8 cellular contexts compared by ENCODE assay signal in genomic region chr2:204545861-204546773, GRCh38. TPM values are rescaled to one million over a fixed set of nuclear protein-coding genes. Genes with fewer than 3 reads are reported as not detected.
A peak's percentile ranks its signal among the peaks of the same experiment; 100 is the strongest.
DNase-seq lines count a peak whose midpoint lies in the region; ATAC-seq and TF ChIP-seq lines count a peak whose summit lies in the region.

No MANE protein-coding gene starts in this region.

- peak; percentile 21 for ATAC-seq in activated CD4-positive, alpha-beta T cell treated with anti-CD3 and anti-CD28 coated beads for 36 hours
- ATAC-seq in activated T-cell treated with anti-CD3 and anti-CD28 coated beads, Interleukin-2, amount 50 U/mL, for 72 hours (replicated peaks in 1 of 2): no peak
- ATAC-seq in sciatic nerve: peak; percentile 4

- H3K79me2 ChIP-seq in hepatocyte: peaks cover 46% of the 10 kb centered on the region

- H3K36me3 Mint-ChIP-seq in activated CD4-positive, alpha-beta T cell treated with anti-CD3 and anti-CD28 coated beads for 36 hours (ENCODE audit: low read depth): no peaks in the 10 kb centered on the region
- no peaks in the 10 kb centered on the region for H3K36me3 Mint-ChIP-seq in activated T-cell treated with anti-CD3 and anti-CD28 coated beads, Interleukin-2, amount 50 U/mL, for 72 hours (ENCODE audit: insufficient read depth in 2 of 2)

- H3K36me3 ChIP-seq in HUES48 (ENCODE audit: control insufficient read depth, insufficient read depth, low read length) (no peaks in the 10 kb centered on the region), hepatocyte (replicated peaks; ENCODE audit: insufficient read depth, low read depth) (no peaks in the 10 kb centered on the region)

- POLR2A ChIA-PET in activated CD4-positive, alpha-beta T cell treated with anti-CD3 and anti-CD28 coated beads for 36 hours (lab: Charles Lee): no interaction called here

- WGBS in hepatocyte (ENCODE audit: low lambda C conversion rate, missing lambda C conversion rate): 5% methylated on average over 36 of the region's 45 CpGs

- peaks cover 35% of the 10 kb centered on the region for H3K4me1 ChIP-seq in HUES48 (ENCODE audit: control insufficient read depth, insufficient read depth, low read length)
- H3K4me1 ChIP-seq in hepatocyte (ENCODE audit: insufficient read depth): peaks cover 28% of the 10 kb centered on the region

- H3K4me3 Mint-ChIP-seq in activated CD4-positive, alpha-beta T cell treated with anti-CD3 and anti-CD28 coated beads for 36 hours: peak overlapping the region; percentile 61
- H3K4me3 Mint-ChIP-seq in activated T-cell treated with anti-CD3 and anti-CD28 coated beads, Interleukin-2, amount 50 U/mL, for 72 hours: peak overlapping the region; percentile 69 to 80

- H3K9ac ChIP-seq in HUES48 (ENCODE audit: low read depth, low read length): no peak overlapping the region

- peaks cover 9% of the 10 kb centered on the region for H3K4me1 Mint-ChIP-seq in activated CD4-positive, alpha-beta T cell treated with anti-CD3 and anti-CD28 coated beads for 36 hours
- H3K4me1 Mint-ChIP-seq in activated T-cell treated with anti-CD3 and anti-CD28 coated beads, Interleukin-2, amount 50 U/mL, for 72 hours (ENCODE audit: low read depth): peaks cover 14% of the 10 kb centered on the region

- intact Hi-C loops in activated CD4-positive, alpha-beta T cell treated with anti-CD3 and anti-CD28 coated beads for 36 hours (cut with DNase I, micrococcal nuclease): no loop called here
- intact Hi-C loops in sciatic nerve (cut with DNase I): no loop called here

- DNase-seq in activated CD4-positive, alpha-beta T cell treated with anti-CD3 and anti-CD28 coated beads for 36 hours: peak; percentile 12
- DNase-seq in activated CD4-positive, alpha-beta T cell treated with anti-CD3 and anti-CD28 coated beads, Interleukin-2, amount 50 U/mL, for 1 hour: no peak
- DNase-seq in activated T-cell treated with anti-CD3 and anti-CD28 coated beads, Interleukin-2, amount 50 U/mL, for 72 hours: peak in 1 of 2 donors; percentile 5
- DNase-seq in hepatocyte (ENCODE audit: low spot score) (peak; percentile 61), sciatic nerve (ENCODE audit: low spot score) (peak; percentile 59), NCI-H446 (lab: John Stamatoyannopoulos, UW) (no peak), GDM1 (lab: John Stamatoyannopoulos, UW) (no peak)

- no peaks in the 10 kb centered on the region for H3K9me3 ChIP-seq in HUES48 (ENCODE audit: control insufficient read depth, insufficient read depth, low read length)
- no peaks in the 10 kb centered on the region for H3K9me3 ChIP-seq in hepatocyte (ENCODE audit: low read depth)

- no peak overlapping the region for H3K27ac ChIP-seq in HUES48 (ENCODE audit: low read depth, low read length)
- peak overlapping the region; percentile 96 for H3K27ac ChIP-seq in hepatocyte

- H4K20me1 ChIP-seq in hepatocyte (ENCODE audit: insufficient read depth, poor library complexity, severe bottlenecking): no peaks in the 10 kb centered on the region

- peak overlapping the region; percentile 90 for H2AFZ ChIP-seq in hepatocyte

- H3K4me2 ChIP-seq in hepatocyte: peak overlapping the region; percentile 83

- CTCF ChIA-PET in activated CD4-positive, alpha-beta T cell treated with anti-CD3 and anti-CD28 coated beads for 36 hours (lab: Charles Lee): interaction anchor here (0.7 kb wide), 1 partner anchor 1554 kb away, joined by 3 read pairs; no protein-coding TSS in a partner anchor

- H3K27me3 Mint-ChIP-seq in activated CD4-positive, alpha-beta T cell treated with anti-CD3 and anti-CD28 coated beads for 36 hours: peaks cover 40% of the 10 kb centered on the region
- peaks cover 43% of the 10 kb centered on the region for H3K27me3 Mint-ChIP-seq in activated T-cell treated with anti-CD3 and anti-CD28 coated beads, Interleukin-2, amount 50 U/mL, for 72 hours (ENCODE audit: low read depth)

- no peaks in the 10 kb centered on the region for H3K9me2 ChIP-seq in hepatocyte (replicated peaks; ENCODE audit: insufficient read depth)

- H3K9me3 Mint-ChIP-seq in activated CD4-positive, alpha-beta T cell treated with anti-CD3 and anti-CD28 coated beads for 36 hours (ENCODE audit: low read depth): no peaks in the 10 kb centered on the region
- H3K9me3 Mint-ChIP-seq in activated T-cell treated with anti-CD3 and anti-CD28 coated beads, Interleukin-2, amount 50 U/mL, for 72 hours: no peaks in the 10 kb centered on the region

- H3K27me3 ChIP-seq in HUES48 (ENCODE audit: control insufficient read depth, insufficient read depth, low read length) (peaks cover 37% of the 10 kb centered on the region), hepatocyte (no peaks in the 10 kb centered on the region)

- H3K4me3 ChIP-seq in HUES48 (ENCODE audit: low read depth, low read length) (peak overlapping the region; percentile 49), hepatocyte (peak overlapping the region; percentile 85)

- no peak for TF ChIP-seq CTCF in hepatocyte (IDR thresholded peaks at IDR 0.05; ENCODE audit: poor library complexity)

- H3K27ac Mint-ChIP-seq in activated CD4-positive, alpha-beta T cell treated with anti-CD3 and anti-CD28 coated beads for 36 hours: no peak overlapping the region
- H3K27ac Mint-ChIP-seq in activated T-cell treated with anti-CD3 and anti-CD28 coated beads, Interleukin-2, amount 50 U/mL, for 72 hours: no peak overlapping the region

RNA-seq across cellular contexts. Expression of gene PARD3B, which starts 0.8 kb away (rescaled TPM):
- total RNA-seq in activated CD4-positive, alpha-beta T cell treated with anti-CD3 and anti-CD28 coated beads for 36 hours: under 1 TPM in 1 of 2 experiments, not detected in 1; 0.46 TPM
- total RNA-seq in activated T-cell treated with anti-CD3 and anti-CD28 coated beads, Interleukin-2, amount 50 U/mL, for 72 hours: under 1 TPM; 0.74 to 0.96 TPM
- total RNA-seq in hepatocyte (21.1 and 21.7 TPM in 2 replicates), sciatic nerve (100 TPM)
- 11.5 and 14.5 TPM in 2 replicates for polyA plus RNA-seq in hepatocyte

Comparison
In these comparisons a context has a peak if more than half of its experiments do, and no peak if none do; other contexts are left out.
1. DNase-seq: peak in activated CD4-positive, alpha-beta T cell treated with anti-CD3 and anti-CD28 coated beads for 36 hours (single experiment), hepatocyte (single experiment) and sciatic nerve (single experiment); none in activated CD4-positive, alpha-beta T cell treated with anti-CD3 and anti-CD28 coated beads, Interleukin-2, amount 50 U/mL, for 1 hour (single experiment), NCI-H446 (0 of 2) and GDM1 (single experiment).
2. ATAC-seq: peak in activated CD4-positive, alpha-beta T cell treated with anti-CD3 and anti-CD28 coated beads for 36 hours (single experiment) and sciatic nerve (single experiment); none in activated T-cell treated with anti-CD3 and anti-CD28 coated beads, Interleukin-2, amount 50 U/mL, for 72 hours (0 of 2).
3. RNA of gene PARD3B, which starts 0.8 kb away (total RNA-seq): 100 TPM in sciatic nerve (single experiment) and 21.1 to 21.7 TPM in hepatocyte; 0.74 to 0.96 TPM in activated T-cell treated with anti-CD3 and anti-CD28 coated beads, Interleukin-2, amount 50 U/mL, for 72 hours and 0.46 TPM in activated CD4-positive, alpha-beta T cell treated with anti-CD3 and anti-CD28 coated beads for 36 hours; every median in the first group is over 10 times any median in the second.